7 cellular contexts compared by ENCODE assay signal in genomic region chr6:28373925-28374324, GRCh38.
"Had no signal": no experiment of that assay in that cellular context is flagged by ENCODE, and none has a peak within 500 bp of the region (broad histone marks: within the 10 kb centered on the region; RNA-seq: fewer than 3 reads in every experiment).

No MANE protein-coding gene starts in this region.

- DNase-seq: GDM1, GF-D8 had no signal

- ATAC-seq: GM12878 had no signal

- FAIRE-seq: GM12878, GM12891, GM12892, GM18507, GM19239 had no signal

- H3K4me3 ChIP-seq: GM12878 had no signal
